Comparison of ENCODE assay signal across 13 cellular contexts in genomic region chr1:199272107-199272506, GRCh38.
A peak's percentile ranks its signal among the peaks of the same experiment; 100 is the strongest.
DNase-seq lines count a peak whose midpoint lies in the region; ATAC-seq and TF ChIP-seq lines count a peak whose summit lies in the region.
"Had no signal": no experiment of that assay in that cellular context is flagged by ENCODE, and none has a peak within 500 bp of the region (broad histone marks: within the 10 kb centered on the region; RNA-seq: fewer than 3 reads in every experiment).

No MANE protein-coding gene starts in this region.

- RAD21 ChIA-PET in HCT116 (lab: Charles Lee; ENCODE audit: low non-redundant PET in 1 of 2, low total read pairs in 2 of 2, uncharacterized antibody in 2 of 2, unreplicated experiment in 2 of 2) = no interaction called here

- peak overlapping the region; percentile 79 for H2AFZ ChIP-seq in HCT116 (ENCODE audit: low read depth, low read length, poor library complexity, severe bottlenecking)

- ATAC-seq in HCT116 (peak; percentile 28), SK-N-SH treated with all-trans-retinoic acid at 6 μM for 48 hours (peak; percentile 70), GM21381 (IDR thresholded peaks at IDR 0.05; ENCODE audit: unreplicated experiment) (no peak)
- ATAC-seq: left lobe of liver had no signal

- no peak for TF ChIP-seq CTCF in HCT116 (IDR thresholded peaks at IDR 0.05 in 2 of 3, conservative IDR thresholded peaks at IDR 0.05 in 1 of 3; ENCODE audit: borderline replicate concordance in 1 of 3, insufficient read depth in 1 of 3, low read depth in 2 of 3, low read length in 2 of 3)

- no peaks in the 10 kb centered on the region for H3K9me3 ChIP-seq in HCT116 (ENCODE audit: control insufficient read depth in 1 of 2, insufficient read depth in 1 of 2, low read depth in 1 of 2, low read length in 2 of 2)
- H3K9me3 ChIP-seq: tibial artery had no signal

- H3K27me3 ChIP-seq in HCT116 (ENCODE audit: insufficient read depth, low read length) = no peaks in the 10 kb centered on the region
- H3K27me3 ChIP-seq: tibial artery had no signal

- no peak overlapping the region for H3K9ac ChIP-seq in HCT116 (ENCODE audit: low read length)

- peak overlapping the region; percentile 61 for H3K4me2 ChIP-seq in HCT116 (ENCODE audit: low read length)

- TF ChIP-seq POLR2A in HCT116 (IDR thresholded peaks at IDR 0.05; ENCODE audit: borderline replicate concordance, extremely low read depth, insufficient read depth, insufficient read length) = no peak

- POLR2A ChIA-PET in HCT116 (lab: Charles Lee) = no interaction called here

- H3K36me3 ChIP-seq in HCT116 (ENCODE audit: control insufficient read depth in 1 of 2, insufficient read depth in 2 of 2, low read length in 2 of 2) = no peaks in the 10 kb centered on the region
- H3K36me3 ChIP-seq: tibial artery had no signal

- CTCF ChIA-PET in HCT116 (lab: Charles Lee) = no interaction called here

- H3K4me3 ChIP-seq in HCT116 (replicated peaks in 1 of 2; ENCODE audit: low read depth in 1 of 2, low read length in 2 of 2) = peak overlapping the region in 1 of 2 experiments; percentile 11; a peak in 1 of 4 replicates
- H3K4me3 ChIP-seq: tibial artery had no signal

- DNase-seq in HCT116 (ENCODE audit: low read depth, low spot score) (no peak), glomerular visceral epithelial cell (ENCODE audit: extremely low spot score) (peak; percentile 21), stromal cell of bone marrow (ENCODE audit: low read depth) (peak; percentile 73), hepatic stellate cell (ENCODE audit: low spot score) (no peak), NOMO-1 (lab: John Stamatoyannopoulos, UW; ENCODE audit: unreplicated experiment in 2 of 2) (no peak)
- DNase-seq: erythroblast, GDM1, NCI-H1048, retina, tibial artery had no signal

- intact Hi-C loops in HCT116 (cut with micrococcal nuclease) = no loop called here

- H3K4me1 ChIP-seq in HCT116 (ENCODE audit: control insufficient read depth in 1 of 2, insufficient read depth in 2 of 2, low read length in 2 of 2) = peaks cover 31 to 34% of the 10 kb centered on the region in 2 experiments

- no TSS peak for BruUV-seq in HCT116 (replicated peaks; lab: Mats Ljungman, UMichigan)

- H3K9me2 ChIP-seq in HCT116 (ENCODE audit: insufficient read depth) = no peaks in the 10 kb centered on the region

- H4K20me1 ChIP-seq in HCT116 (ENCODE audit: insufficient read depth) = no peaks in the 10 kb centered on the region

- H3K79me2 ChIP-seq in HCT116 (ENCODE audit: insufficient read depth, low read length) = no peaks in the 10 kb centered on the region

- no peak for TF ChIP-seq RAD21 in HCT116 (IDR thresholded peaks at IDR 0.05; ENCODE audit: low read depth)

- H3K27ac ChIP-seq in HCT116 (ENCODE audit: low read depth, low read length) = peak overlapping the region; percentile 79
- H3K27ac ChIP-seq: tibial artery had no signal

TF ChIP-seq in HCT116, 20 proteins besides CTCF, POLR2A, EP300 and RAD21:
- peak; percentile 32 for TF ChIP-seq CEBPB (IDR thresholded peaks at IDR 0.05; ENCODE audit: low read depth)
- TF ChIP-seq REST (IDR thresholded peaks at IDR 0.05; ENCODE audit: low read depth) = no peak
TF ChIP-seq in HCT116: peak in this region for 1.

TF ChIP-seq in SK-N-SH treated with all-trans-retinoic acid at 6 μM for 48 hours, 23 proteins besides CTCF, POLR2A, EP300 and RAD21:
- TF ChIP-seq TCF4 (CRISPR knock-in tag; IDR thresholded peaks at IDR 0.05; ENCODE audit: borderline replicate concordance) (no peak), ZNF70 (CRISPR knock-in tag; IDR thresholded peaks at IDR 0.05) (no peak), ARNTL (CRISPR knock-in tag; IDR thresholded peaks at IDR 0.05; ENCODE audit: borderline replicate concordance, low read depth) (no peak), ZNF8 (CRISPR knock-in tag; IDR thresholded peaks at IDR 0.05) (no peak), CREB5 (CRISPR knock-in tag; IDR thresholded peaks at IDR 0.05; ENCODE audit: low read depth) (no peak), ZFP3 (CRISPR knock-in tag; IDR thresholded peaks at IDR 0.05) (no peak), ESRRG (CRISPR knock-in tag; IDR thresholded peaks at IDR 0.05) (no peak), ZC3H10 (CRISPR knock-in tag; IDR thresholded peaks at IDR 0.05) (no peak), ISL1 (CRISPR knock-in tag; IDR thresholded peaks at IDR 0.05) (no peak)
- TF ChIP-seq, protein P1, sequence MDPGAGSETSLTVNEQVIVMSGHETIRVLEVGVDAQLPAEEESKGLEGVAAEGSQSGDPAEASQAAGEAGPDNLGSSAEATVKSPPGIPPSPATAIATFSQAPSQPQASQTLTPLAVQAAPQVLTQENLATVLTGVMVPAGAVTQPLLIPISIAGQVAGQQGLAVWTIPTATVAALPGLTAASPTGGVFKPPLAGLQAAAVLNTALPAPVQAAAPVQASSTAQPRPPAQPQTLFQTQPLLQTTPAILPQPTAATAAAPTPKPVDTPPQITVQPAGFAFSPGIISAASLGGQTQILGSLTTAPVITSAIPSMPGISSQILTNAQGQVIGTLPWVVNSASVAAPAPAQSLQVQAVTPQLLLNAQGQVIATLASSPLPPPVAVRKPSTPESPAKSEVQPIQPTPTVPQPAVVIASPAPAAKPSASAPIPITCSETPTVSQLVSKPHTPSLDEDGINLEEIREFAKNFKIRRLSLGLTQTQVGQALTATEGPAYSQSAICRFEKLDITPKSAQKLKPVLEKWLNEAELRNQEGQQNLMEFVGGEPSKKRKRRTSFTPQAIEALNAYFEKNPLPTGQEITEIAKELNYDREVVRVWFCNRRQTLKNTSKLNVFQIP (CRISPR knock-in tag; IDR thresholded peaks at IDR 0.05; ENCODE audit: borderline replicate concordance, low read depth) = no peak
TF ChIP-seq in SK-N-SH treated with all-trans-retinoic acid at 6 μM for 48 hours: peak in this region for 0.

Comparison
In these comparisons a context has a peak if more than half of its experiments do, and no peak if none do; other contexts are left out.
1. DNase-seq: peak in glomerular visceral epithelial cell (single experiment) and stromal cell of bone marrow (single experiment); none in HCT116 (single experiment), hepatic stellate cell (single experiment) and NOMO-1 (0 of 2).